ENCODE assay signal across 3 cellular contexts in the genomic region with DNA sequence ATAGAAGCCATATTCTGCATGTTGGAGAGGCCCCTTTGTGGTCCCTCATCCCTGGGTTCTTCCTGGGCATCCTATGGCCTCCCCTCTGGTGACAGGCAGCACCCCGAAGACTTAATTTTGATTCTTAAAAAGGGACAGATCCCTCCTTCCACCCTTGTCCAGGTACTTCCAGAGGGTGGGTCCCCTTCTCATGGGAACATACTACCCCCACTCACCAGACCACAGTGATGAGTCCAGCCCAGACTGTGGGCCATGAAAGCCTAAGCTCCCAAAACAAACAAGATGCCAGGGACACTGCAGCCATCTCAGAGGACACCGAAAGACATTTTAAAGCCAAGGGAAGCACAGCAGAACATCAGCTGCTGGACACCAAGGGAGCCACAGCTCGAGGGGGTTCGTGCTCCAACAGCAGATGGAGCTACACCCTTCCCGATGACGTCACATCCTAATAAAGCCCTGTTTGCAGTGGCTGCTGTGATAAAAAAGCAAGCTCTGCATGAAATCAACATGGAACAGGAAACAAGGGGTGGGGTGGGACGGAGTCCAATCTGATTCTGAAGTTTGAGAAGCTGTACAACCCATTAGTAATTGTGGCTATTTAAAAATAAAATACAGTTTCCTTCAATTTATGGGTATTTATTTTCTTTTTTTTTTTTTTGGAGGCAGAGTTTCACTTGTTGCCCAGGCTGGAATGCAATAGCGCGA.
A peak's percentile ranks its signal among the peaks of the same experiment; 100 is the strongest.
TF ChIP-seq lines count a peak whose summit lies in the region.

No MANE protein-coding gene starts in this region.

TF ChIP-seq in HEK293, 187 proteins besides CTCF, POLR2A, EP300 and RAD21 (continues in another document):
- TF ChIP-seq, protein P1, sequence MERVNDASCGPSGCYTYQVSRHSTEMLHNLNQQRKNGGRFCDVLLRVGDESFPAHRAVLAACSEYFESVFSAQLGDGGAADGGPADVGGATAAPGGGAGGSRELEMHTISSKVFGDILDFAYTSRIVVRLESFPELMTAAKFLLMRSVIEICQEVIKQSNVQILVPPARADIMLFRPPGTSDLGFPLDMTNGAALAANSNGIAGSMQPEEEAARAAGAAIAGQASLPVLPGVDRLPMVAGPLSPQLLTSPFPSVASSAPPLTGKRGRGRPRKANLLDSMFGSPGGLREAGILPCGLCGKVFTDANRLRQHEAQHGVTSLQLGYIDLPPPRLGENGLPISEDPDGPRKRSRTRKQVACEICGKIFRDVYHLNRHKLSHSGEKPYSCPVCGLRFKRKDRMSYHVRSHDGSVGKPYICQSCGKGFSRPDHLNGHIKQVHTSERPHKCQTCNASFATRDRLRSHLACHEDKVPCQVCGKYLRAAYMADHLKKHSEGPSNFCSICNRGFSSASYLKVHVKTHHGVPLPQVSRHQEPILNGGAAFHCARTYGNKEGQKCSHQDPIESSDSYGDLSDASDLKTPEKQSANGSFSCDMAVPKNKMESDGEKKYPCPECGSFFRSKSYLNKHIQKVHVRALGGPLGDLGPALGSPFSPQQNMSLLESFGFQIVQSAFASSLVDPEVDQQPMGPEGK (tag by site-specific recombination; IDR thresholded peaks at IDR 0.05) = no peak
- TF ChIP-seq, protein P2, sequence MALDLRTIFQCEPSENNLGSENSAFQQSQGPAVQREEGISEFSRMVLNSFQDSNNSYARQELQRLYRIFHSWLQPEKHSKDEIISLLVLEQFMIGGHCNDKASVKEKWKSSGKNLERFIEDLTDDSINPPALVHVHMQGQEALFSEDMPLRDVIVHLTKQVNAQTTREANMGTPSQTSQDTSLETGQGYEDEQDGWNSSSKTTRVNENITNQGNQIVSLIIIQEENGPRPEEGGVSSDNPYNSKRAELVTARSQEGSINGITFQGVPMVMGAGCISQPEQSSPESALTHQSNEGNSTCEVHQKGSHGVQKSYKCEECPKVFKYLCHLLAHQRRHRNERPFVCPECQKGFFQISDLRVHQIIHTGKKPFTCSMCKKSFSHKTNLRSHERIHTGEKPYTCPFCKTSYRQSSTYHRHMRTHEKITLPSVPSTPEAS (tag by site-specific recombination; IDR thresholded peaks at IDR 0.05) = no peak
- no peak for TF ChIP-seq ZNF274 (IDR thresholded peaks at IDR 0.05; ENCODE audit: low read length)
- no peak for TF ChIP-seq ZNF274 (tag by site-specific recombination; IDR thresholded peaks at IDR 0.05; ENCODE audit: borderline replicate concordance)
- TF ChIP-seq ZNF629 (tag by site-specific recombination; IDR thresholded peaks at IDR 0.05) = peak; percentile 93
- no peak for TF ChIP-seq ZNF623 (tag by site-specific recombination; IDR thresholded peaks at IDR 0.05)
- TF ChIP-seq ZNF670 (tag by site-specific recombination; IDR thresholded peaks at IDR 0.05; ENCODE audit: low read depth) = no peak
- no peak for TF ChIP-seq ZNF433 (tag by site-specific recombination; IDR thresholded peaks at IDR 0.05; ENCODE audit: low read depth)
- no peak for TF ChIP-seq KLF8 (tag by site-specific recombination; IDR thresholded peaks at IDR 0.05)
- no peak for TF ChIP-seq ZNF548 (tag by site-specific recombination; IDR thresholded peaks at IDR 0.05)
- no peak for TF ChIP-seq ZNF184 (tag by site-specific recombination; IDR thresholded peaks at IDR 0.05)
- no peak for TF ChIP-seq ZNF214 (tag by site-specific recombination; IDR thresholded peaks at IDR 0.05; ENCODE audit: borderline replicate concordance)
- TF ChIP-seq GLIS2 (tag by site-specific recombination; IDR thresholded peaks at IDR 0.05) = peak; percentile 45; the same call in 1 of the 2 replicates
- TF ChIP-seq ZBTB21 (tag by site-specific recombination; IDR thresholded peaks at IDR 0.05) = peak; percentile 92
- TF ChIP-seq ZNF600 (tag by site-specific recombination; IDR thresholded peaks at IDR 0.05) = peak; percentile 35; the same call in 1 of the 2 replicates
- TF ChIP-seq ZNF391 (tag by site-specific recombination; IDR thresholded peaks at IDR 0.05; ENCODE audit: borderline replicate concordance, low read depth) = no peak
- TF ChIP-seq, protein P3, sequence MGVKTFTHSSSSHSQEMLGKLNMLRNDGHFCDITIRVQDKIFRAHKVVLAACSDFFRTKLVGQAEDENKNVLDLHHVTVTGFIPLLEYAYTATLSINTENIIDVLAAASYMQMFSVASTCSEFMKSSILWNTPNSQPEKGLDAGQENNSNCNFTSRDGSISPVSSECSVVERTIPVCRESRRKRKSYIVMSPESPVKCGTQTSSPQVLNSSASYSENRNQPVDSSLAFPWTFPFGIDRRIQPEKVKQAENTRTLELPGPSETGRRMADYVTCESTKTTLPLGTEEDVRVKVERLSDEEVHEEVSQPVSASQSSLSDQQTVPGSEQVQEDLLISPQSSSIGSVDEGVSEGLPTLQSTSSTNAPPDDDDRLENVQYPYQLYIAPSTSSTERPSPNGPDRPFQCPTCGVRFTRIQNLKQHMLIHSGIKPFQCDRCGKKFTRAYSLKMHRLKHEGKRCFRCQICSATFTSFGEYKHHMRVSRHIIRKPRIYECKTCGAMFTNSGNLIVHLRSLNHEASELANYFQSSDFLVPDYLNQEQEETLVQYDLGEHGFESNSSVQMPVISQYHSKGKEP (tag by site-specific recombination; IDR thresholded peaks at IDR 0.05) = peak; percentile 72
- no peak for TF ChIP-seq ZNF169 (tag by site-specific recombination; IDR thresholded peaks at IDR 0.05)

TF ChIP-seq in SK-N-SH treated with all-trans-retinoic acid at 6 μM for 48 hours, 23 proteins besides CTCF, POLR2A, EP300 and RAD21:
- TF ChIP-seq ZNF565 (CRISPR knock-in tag; conservative IDR thresholded peaks at IDR 0.05; ENCODE audit: low read depth) (0 out of 2 replicates have a peak, but pooled peaks have one; percentile 16), TCF4 (CRISPR knock-in tag; IDR thresholded peaks at IDR 0.05; ENCODE audit: borderline replicate concordance) (peak; percentile 72; the same call in 1 of the 2 replicates), PPARA (CRISPR knock-in tag; IDR thresholded peaks at IDR 0.05; ENCODE audit: borderline replicate concordance) (peak; percentile 61; the same call in 1 of the 2 replicates), ZC3H10 (CRISPR knock-in tag; IDR thresholded peaks at IDR 0.05) (no peak), ZNF70 (CRISPR knock-in tag; IDR thresholded peaks at IDR 0.05) (0 out of 2 replicates have a peak, but pooled peaks have one; percentile 30), RARB (CRISPR knock-in tag; IDR thresholded peaks at IDR 0.05) (no peak), SNAI2 (CRISPR knock-in tag; IDR thresholded peaks at IDR 0.05) (peak; percentile 68; the same call in 1 of the 2 replicates)
- TF ChIP-seq, protein P4, sequence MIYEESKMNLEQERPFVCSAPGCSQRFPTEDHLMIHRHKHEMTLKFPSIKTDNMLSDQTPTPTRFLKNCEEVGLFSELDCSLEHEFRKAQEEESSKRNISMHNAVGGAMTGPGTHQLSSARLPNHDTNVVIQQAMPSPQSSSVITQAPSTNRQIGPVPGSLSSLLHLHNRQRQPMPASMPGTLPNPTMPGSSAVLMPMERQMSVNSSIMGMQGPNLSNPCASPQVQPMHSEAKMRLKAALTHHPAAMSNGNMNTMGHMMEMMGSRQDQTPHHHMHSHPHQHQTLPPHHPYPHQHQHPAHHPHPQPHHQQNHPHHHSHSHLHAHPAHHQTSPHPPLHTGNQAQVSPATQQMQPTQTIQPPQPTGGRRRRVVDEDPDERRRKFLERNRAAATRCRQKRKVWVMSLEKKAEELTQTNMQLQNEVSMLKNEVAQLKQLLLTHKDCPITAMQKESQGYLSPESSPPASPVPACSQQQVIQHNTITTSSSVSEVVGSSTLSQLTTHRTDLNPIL (CRISPR knock-in tag; IDR thresholded peaks at IDR 0.05; ENCODE audit: low read depth) = peak; percentile 69; the same call in 1 of the 2 replicates
- TF ChIP-seq, protein P5, sequence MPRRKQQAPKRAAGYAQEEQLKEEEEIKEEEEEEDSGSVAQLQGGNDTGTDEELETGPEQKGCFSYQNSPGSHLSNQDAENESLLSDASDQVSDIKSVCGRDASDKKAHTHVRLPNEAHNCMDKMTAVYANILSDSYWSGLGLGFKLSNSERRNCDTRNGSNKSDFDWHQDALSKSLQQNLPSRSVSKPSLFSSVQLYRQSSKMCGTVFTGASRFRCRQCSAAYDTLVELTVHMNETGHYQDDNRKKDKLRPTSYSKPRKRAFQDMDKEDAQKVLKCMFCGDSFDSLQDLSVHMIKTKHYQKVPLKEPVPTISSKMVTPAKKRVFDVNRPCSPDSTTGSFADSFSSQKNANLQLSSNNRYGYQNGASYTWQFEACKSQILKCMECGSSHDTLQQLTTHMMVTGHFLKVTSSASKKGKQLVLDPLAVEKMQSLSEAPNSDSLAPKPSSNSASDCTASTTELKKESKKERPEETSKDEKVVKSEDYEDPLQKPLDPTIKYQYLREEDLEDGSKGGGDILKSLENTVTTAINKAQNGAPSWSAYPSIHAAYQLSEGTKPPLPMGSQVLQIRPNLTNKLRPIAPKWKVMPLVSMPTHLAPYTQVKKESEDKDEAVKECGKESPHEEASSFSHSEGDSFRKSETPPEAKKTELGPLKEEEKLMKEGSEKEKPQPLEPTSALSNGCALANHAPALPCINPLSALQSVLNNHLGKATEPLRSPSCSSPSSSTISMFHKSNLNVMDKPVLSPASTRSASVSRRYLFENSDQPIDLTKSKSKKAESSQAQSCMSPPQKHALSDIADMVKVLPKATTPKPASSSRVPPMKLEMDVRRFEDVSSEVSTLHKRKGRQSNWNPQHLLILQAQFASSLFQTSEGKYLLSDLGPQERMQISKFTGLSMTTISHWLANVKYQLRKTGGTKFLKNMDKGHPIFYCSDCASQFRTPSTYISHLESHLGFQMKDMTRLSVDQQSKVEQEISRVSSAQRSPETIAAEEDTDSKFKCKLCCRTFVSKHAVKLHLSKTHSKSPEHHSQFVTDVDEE (CRISPR knock-in tag; IDR thresholded peaks at IDR 0.05) = peak; percentile 77; the same call in 1 of the 2 replicates
- TF ChIP-seq, protein P1 (CRISPR knock-in tag; IDR thresholded peaks at IDR 0.05; ENCODE audit: borderline replicate concordance) = no peak

TF ChIP-seq in HepG2, 621 proteins besides CTCF, POLR2A, EP300 and RAD21:
- TF ChIP-seq ZBTB21 (CRISPR knock-in tag; IDR thresholded peaks at IDR 0.05) (0 out of 2 replicates have a peak, but pooled peaks have one; percentile 31), CREM (IDR thresholded peaks at IDR 0.05) (peak; percentile 78), CREM (CRISPR knock-in tag; IDR thresholded peaks at IDR 0.05) (no peak), ZNF547 (CRISPR knock-in tag; IDR thresholded peaks at IDR 0.05) (no peak), ZNF12 (CRISPR knock-in tag; IDR thresholded peaks at IDR 0.05) (0 out of 2 replicates have a peak, but pooled peaks have one; percentile 59), ATF7 (IDR thresholded peaks at IDR 0.05) (peak; percentile 98), ATF7 (CRISPR knock-in tag; IDR thresholded peaks at IDR 0.05) (peak; percentile 60; the same call in 1 of the 2 replicates), ZNF674 (CRISPR knock-in tag; IDR thresholded peaks at IDR 0.05; ENCODE audit: low read depth) (no peak), FIP1L1 (IDR thresholded peaks at IDR 0.05; ENCODE audit: borderline replicate concordance, insufficient read depth, low read depth, low read length) (no peak), KDM5B (CRISPR knock-in tag; IDR thresholded peaks at IDR 0.05; ENCODE audit: borderline replicate concordance) (peak; percentile 21; the same call in 1 of the 2 replicates), ZFP41 (CRISPR knock-in tag; IDR thresholded peaks at IDR 0.05; ENCODE audit: borderline replicate concordance) (no peak), ZNF570 (CRISPR knock-in tag; IDR thresholded peaks at IDR 0.05; ENCODE audit: borderline replicate concordance) (no peak), ZNF670 (CRISPR knock-in tag; IDR thresholded peaks at IDR 0.05; ENCODE audit: borderline replicate concordance) (no peak), FOSL2 (CRISPR knock-in tag; IDR thresholded peaks at IDR 0.05) (0 out of 2 replicates have a peak, but pooled peaks have one; percentile 10), ZNF615 (CRISPR knock-in tag; IDR thresholded peaks at IDR 0.05; ENCODE audit: borderline replicate concordance) (no peak), CREB1 (IDR thresholded peaks at IDR 0.05) (peak; percentile 97), CREB1 (CRISPR knock-in tag; IDR thresholded peaks at IDR 0.05) (peak; percentile 92), ZBTB1 (CRISPR knock-in tag; IDR thresholded peaks at IDR 0.05; ENCODE audit: borderline replicate concordance) (no peak), NCOA5 (CRISPR knock-in tag; IDR thresholded peaks at IDR 0.05) (no peak), SMC3 (IDR thresholded peaks at IDR 0.05; ENCODE audit: low read length) (0 out of 2 replicates have a peak, but pooled peaks have one; percentile 11), RBM22 (optimal IDR thresholded peaks at IDR 0.05; ENCODE audit: low read length) (peak; percentile 61)
- TF ChIP-seq, protein P6, sequence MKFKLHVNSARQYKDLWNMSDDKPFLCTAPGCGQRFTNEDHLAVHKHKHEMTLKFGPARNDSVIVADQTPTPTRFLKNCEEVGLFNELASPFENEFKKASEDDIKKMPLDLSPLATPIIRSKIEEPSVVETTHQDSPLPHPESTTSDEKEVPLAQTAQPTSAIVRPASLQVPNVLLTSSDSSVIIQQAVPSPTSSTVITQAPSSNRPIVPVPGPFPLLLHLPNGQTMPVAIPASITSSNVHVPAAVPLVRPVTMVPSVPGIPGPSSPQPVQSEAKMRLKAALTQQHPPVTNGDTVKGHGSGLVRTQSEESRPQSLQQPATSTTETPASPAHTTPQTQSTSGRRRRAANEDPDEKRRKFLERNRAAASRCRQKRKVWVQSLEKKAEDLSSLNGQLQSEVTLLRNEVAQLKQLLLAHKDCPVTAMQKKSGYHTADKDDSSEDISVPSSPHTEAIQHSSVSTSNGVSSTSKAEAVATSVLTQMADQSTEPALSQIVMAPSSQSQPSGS (CRISPR knock-in tag; IDR thresholded peaks at IDR 0.05) = peak; percentile 75; the same call in 1 of the 2 replicates
